8 cellular contexts compared by ENCODE assay signal in the genomic region with DNA sequence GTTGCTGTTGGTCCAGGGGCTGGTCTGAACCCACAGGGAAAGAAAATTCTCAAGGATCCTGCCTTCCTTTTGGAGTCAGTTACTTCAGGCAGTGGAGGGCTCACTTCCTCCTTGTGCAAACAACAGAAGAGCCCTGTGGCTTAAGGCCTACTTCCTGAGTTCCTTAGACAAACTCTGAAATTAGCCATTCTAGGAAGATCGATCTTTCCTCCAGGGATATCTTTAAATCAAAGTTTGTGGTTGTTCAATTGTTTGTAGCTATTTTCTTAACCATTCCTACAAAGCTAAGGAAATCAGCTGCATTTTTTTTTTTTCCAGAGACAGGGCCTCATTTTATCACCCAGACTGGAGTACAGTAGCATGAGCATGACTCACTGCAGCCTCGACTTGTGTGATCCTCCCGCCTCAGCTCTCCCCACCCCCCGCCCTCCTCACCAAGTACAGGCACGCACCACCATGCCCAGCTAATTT.
DNase-seq lines count a peak whose midpoint lies in the region; ATAC-seq and TF ChIP-seq lines count a peak whose summit lies in the region.

No MANE protein-coding gene starts in this region.

- peak overlapping the region; percentile 82 for H3K27ac ChIP-seq in GM23248
- H3K27ac ChIP-seq in spleen = peak overlapping the region in 3 of 8 donors; percentile 4 to 55 (median 37)

- H3K36me3 ChIP-seq in GM23248 (ENCODE audit: low read depth) = no peaks in the 10 kb centered on the region
- H3K36me3 ChIP-seq in mucosa of descending colon (ENCODE audit: low read depth) = no peaks in the 10 kb centered on the region
- no peaks in the 10 kb centered on the region for H3K36me3 ChIP-seq in spleen

- H3K36me3 Mint-ChIP-seq in stimulated activated naive B cell treated with anti-CD40 and anti-IgM and Interleukin-4, amounts not matched to agents 10 μg/mL and 1 μg/mL and 100 μg/mL, for 72 hours = no peaks in the 10 kb centered on the region

- H3K9me3 Mint-ChIP-seq in stimulated activated naive B cell treated with anti-CD40 and anti-IgM and Interleukin-4, amounts not matched to agents 10 μg/mL and 1 μg/mL and 100 μg/mL, for 72 hours = no peaks in the 10 kb centered on the region

- no peaks in the 10 kb centered on the region for H3K27me3 ChIP-seq in GM23248 (replicated peaks; ENCODE audit: insufficient read depth)
- H3K27me3 ChIP-seq in spleen (replicated peaks in 1 of 7) = no peaks in the 10 kb centered on the region

- H3K4me1 Mint-ChIP-seq in stimulated activated naive B cell treated with anti-CD40 and anti-IgM and Interleukin-4, amounts not matched to agents 10 μg/mL and 1 μg/mL and 100 μg/mL, for 72 hours = peaks cover 12 to 23% of the 10 kb centered on the region in 2 donors

- H3K4me1 ChIP-seq in GM23248 (ENCODE audit: insufficient read depth) (peaks cover 38% of the 10 kb centered on the region), mucosa of descending colon (ENCODE audit: low read depth) (peaks cover 21% of the 10 kb centered on the region), spleen (peaks cover 0 to 38% (median 17%) of the 10 kb centered on the region in 6 donors)

- 2 to 8% methylated on average over 3 to 5 of the region's 5 CpGs for WGBS in GM23248 (ENCODE audit: low coverage in 1 of 2, low lambda C conversion rate in 2 of 2, missing lambda C conversion rate in 2 of 2), 2 experiments
- WGBS in spleen, 5 donors = 36 to 43% (median 40%) methylated on average over 5 of the region's 5 CpGs

- in situ Hi-C loops in GM23248 (cut with MboI) = no loop called here

- peaks cover 35% of the 10 kb centered on the region for H3F3A ChIP-seq in GM23248 (ENCODE audit: insufficient read depth)

- peak overlapping the region; percentile 76 for H3K9ac ChIP-seq in GM23248

- no peaks in the 10 kb centered on the region for H3K27me3 Mint-ChIP-seq in stimulated activated naive B cell treated with anti-CD40 and anti-IgM and Interleukin-4, amounts not matched to agents 10 μg/mL and 1 μg/mL and 100 μg/mL, for 72 hours

- H3K4me3 ChIP-seq in GM23248 (no peak overlapping the region), cardiac fibroblast (replicated peaks in 1 of 2; ENCODE audit: low read depth in 2 of 2, low read length in 2 of 2) (no peak overlapping the region), mucosa of descending colon (no peak overlapping the region), spleen (no peak overlapping the region)

- no peak for TF ChIP-seq POLR2A in spleen (IDR thresholded peaks at IDR 0.05)

- intact Hi-C loops in mucosa of descending colon (cut with DNase I, micrococcal nuclease) = no loop called here
- intact Hi-C loops in spleen (cut with DNase I; ENCODE audit: low total_unique reads) = no loop called here

- no peaks in the 10 kb centered on the region for H4K20me1 ChIP-seq in GM23248 (ENCODE audit: insufficient read depth)

- peaks cover 27% of the 10 kb centered on the region; the same call in 1 of the 2 replicates for H3K79me2 ChIP-seq in GM23248 (ENCODE audit: insufficient read depth)

- H3K27ac Mint-ChIP-seq in stimulated activated naive B cell treated with anti-CD40 and anti-IgM and Interleukin-4, amounts not matched to agents 10 μg/mL and 1 μg/mL and 100 μg/mL, for 72 hours = no peak overlapping the region

- TF ChIP-seq CTCF in cardiac fibroblast (IDR thresholded peaks at IDR 0.05; ENCODE audit: low read depth, low read length) = no peak
- no peak for TF ChIP-seq CTCF in mucosa of descending colon (IDR thresholded peaks at IDR 0.05)
- TF ChIP-seq CTCF in spleen (IDR thresholded peaks at IDR 0.05 in 8 of 11, conservative IDR thresholded peaks at IDR 0.05 in 3 of 11) = no peak

- no peaks in the 10 kb centered on the region for H3K9me3 ChIP-seq in GM23248 (ENCODE audit: low read depth)
- no peaks in the 10 kb centered on the region for H3K9me3 ChIP-seq in mucosa of descending colon
- no peaks in the 10 kb centered on the region for H3K9me3 ChIP-seq in spleen

- H3K4me3 Mint-ChIP-seq in stimulated activated naive B cell treated with anti-CD40 and anti-IgM and Interleukin-4, amounts not matched to agents 10 μg/mL and 1 μg/mL and 100 μg/mL, for 72 hours = no peak overlapping the region

- DNase-seq in GM23248 (peak; percentile 94), OCI-M2 (lab: John Stamatoyannopoulos, UW; ENCODE audit: unreplicated experiment) (peak; percentile 30), cardiac fibroblast (ENCODE audit: low read depth in 2 of 2) (peak; percentile 91 to 92), mucosa of descending colon (peak in 1 of 3 donors; percentile 60), spleen (no peak)
- no peak for DNase-seq in central memory CD4-positive, alpha-beta T cell
- no peak for DNase-seq in stimulated activated naive B cell treated with anti-CD40 and anti-IgM and Interleukin-4, amounts not matched to agents 10 μg/mL and 1 μg/mL and 100 μg/mL, for 72 hours

- H3K9me2 ChIP-seq in GM23248 (ENCODE audit: insufficient read depth) = no peaks in the 10 kb centered on the region

- H3K4me2 ChIP-seq in GM23248 (ENCODE audit: unreplicated experiment) = peak overlapping the region; percentile 25

- ATAC-seq in mucosa of descending colon (peak; percentile 84), HG03565 (IDR thresholded peaks at IDR 0.05; ENCODE audit: unreplicated experiment) (no peak)
- no peak for ATAC-seq in stimulated activated naive B cell treated with anti-CD40 and anti-IgM and Interleukin-4, amounts not matched to agents 10 μg/mL and 1 μg/mL and 100 μg/mL, for 72 hours (replicated peaks)

- peak overlapping the region; percentile 71 for H2AFZ ChIP-seq in GM23248

Comparison
In these comparisons a context has a peak if more than half of its experiments do, and no peak if none do; other contexts are left out.
1. DNase-seq: peak in GM23248 (single experiment), OCI-M2 (single experiment) and cardiac fibroblast (2 of 2); none in central memory CD4-positive, alpha-beta T cell (single experiment), spleen (single experiment) and stimulated activated naive B cell treated with anti-CD40 and anti-IgM and Interleukin-4, amounts not matched to agents 10 μg/mL and 1 μg/mL and 100 μg/mL, for 72 hours (single experiment).